7 cellular contexts compared by ENCODE assay signal in the genomic region with DNA sequence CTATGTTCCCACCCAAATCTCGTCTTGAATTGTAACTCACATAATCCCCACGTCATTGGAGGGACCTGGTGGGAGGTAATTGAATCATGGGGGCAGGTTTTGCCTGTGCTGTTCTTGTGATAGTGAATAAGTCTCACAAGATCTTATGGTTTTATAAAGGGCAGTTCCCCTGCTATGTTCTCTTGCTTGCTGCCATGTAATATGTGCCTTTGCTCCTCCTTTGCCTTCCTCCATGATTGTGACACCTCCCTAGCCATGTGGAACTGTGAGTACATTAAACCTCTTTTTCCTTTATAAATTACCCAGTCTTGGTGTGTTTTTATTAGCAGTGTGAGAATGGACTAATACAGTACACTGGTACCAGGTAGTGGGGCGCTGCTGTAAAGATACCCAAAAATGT.
"Had no signal": no experiment of that assay in that cellular context is flagged by ENCODE, and none has a peak within 500 bp of the region (broad histone marks: within the 10 kb centered on the region; RNA-seq: fewer than 3 reads in every experiment).

No MANE protein-coding gene starts in this region.

- H3K9ac ChIP-seq: KMS-11 had no signal

- ATAC-seq: HepG2 had no signal

- DNase-seq: IMR-90, KBM-7, KG1 had no signal

- FAIRE-seq: HepG2, HTR-8/SVneo had no signal

- H3K4me2 ChIP-seq: KMS-11 had no signal

- H3K27ac ChIP-seq: HL-60, KMS-11 had no signal
